ENCODE assay signal across 24 cellular contexts in genomic region chr11:69485337-69486041, GRCh38. TPM values are rescaled to one million over a fixed set of nuclear protein-coding genes. Genes with fewer than 3 reads are reported as not detected.
A peak's percentile ranks its signal among the peaks of the same experiment; 100 is the strongest.
DNase-seq lines count a peak whose midpoint lies in the region; ATAC-seq and TF ChIP-seq lines count a peak whose summit lies in the region.
"Had no signal": no experiment of that assay in that cellular context is flagged by ENCODE, and none has a peak within 500 bp of the region (broad histone marks: within the 10 kb centered on the region; RNA-seq: fewer than 3 reads in every experiment).

No MANE protein-coding gene starts in this region.

- peak overlapping the region; percentile 5 for H4K91ac ChIP-seq in neuronal stem cell (ENCODE audit: low read depth, low read length, poor library complexity)

- H3K36me3 ChIP-seq in right atrium auricular region: no peaks in the 10 kb centered on the region
- no peaks in the 10 kb centered on the region for H3K36me3 ChIP-seq in neuronal stem cell (replicated peaks in 1 of 2; ENCODE audit: control insufficient read depth in 2 of 2, insufficient read depth in 2 of 2, low read length in 2 of 2)
- H3K36me3 ChIP-seq: HAP-1 had no signal

- H3K23ac ChIP-seq in neuronal stem cell (ENCODE audit: low read depth, low read length, poor library complexity): no peak overlapping the region

- no peak overlapping the region for H3K4me3 ChIP-seq in right atrium auricular region
- no peak overlapping the region for H3K4me3 ChIP-seq in neuronal stem cell (ENCODE audit: low read length in 2 of 2)
- H3K4me3 ChIP-seq: HAP-1, K562 had no signal

- H3K4me2 ChIP-seq in neuronal stem cell (ENCODE audit: insufficient read depth, low read length, poor library complexity, severe bottlenecking): no peak overlapping the region

- H2AFZ ChIP-seq in neuronal stem cell (ENCODE audit: low read length): no peak overlapping the region

- no peak for TF ChIP-seq CTCF in right atrium auricular region (IDR thresholded peaks at IDR 0.05)

- H2AK5ac ChIP-seq in neuronal stem cell (ENCODE audit: low read depth, low read length): peak overlapping the region; percentile 90

- peaks cover 0 to 60% of the 10 kb centered on the region in 2 donors for H3K4me1 ChIP-seq in right atrium auricular region
- H3K4me1 ChIP-seq in neuronal stem cell (ENCODE audit: control insufficient read depth in 2 of 2, insufficient read depth in 1 of 2, low read depth in 1 of 2, low read length in 2 of 2): peaks cover 16 to 19% of the 10 kb centered on the region in 2 donors
- H3K4me1 ChIP-seq: HAP-1 had no signal

- H3K14ac ChIP-seq in neuronal stem cell (ENCODE audit: low read length): no peak overlapping the region

- no CpG with 5 or more reads among the region's 11 CpGs for WGBS in neuronal stem cell (ENCODE audit: extremely low coverage in 2 of 2, insufficient read length in 2 of 2, insufficient replicate concordance in 1 of 2), 2 donors

- H3K27me3 ChIP-seq in right atrium auricular region (no peaks in the 10 kb centered on the region), neuronal stem cell (ENCODE audit: control insufficient read depth in 3 of 3, insufficient read depth in 3 of 3, low read depth in 1 of 3, low read length in 3 of 3) (no peaks in the 10 kb centered on the region)

- H2BK120ac ChIP-seq in neuronal stem cell (ENCODE audit: low read depth, low read length): peak overlapping the region; percentile 4

- no peak overlapping the region for H2BK15ac ChIP-seq in neuronal stem cell (ENCODE audit: low read length)

- H3K9me3 ChIP-seq in right atrium auricular region (no peaks in the 10 kb centered on the region), neuronal stem cell (replicated peaks in 1 of 2; ENCODE audit: control insufficient read depth in 2 of 2, insufficient read depth in 1 of 2, low read depth in 1 of 2, low read length in 2 of 2) (no peaks in the 10 kb centered on the region)
- H3K9me3 ChIP-seq: HAP-1 had no signal

- H3K79me1 ChIP-seq in neuronal stem cell (ENCODE audit: low read depth, low read length): no peaks in the 10 kb centered on the region

- H3K27ac ChIP-seq in right atrium auricular region (no peak overlapping the region), neuronal stem cell (replicated peaks; ENCODE audit: low read length) (no peak overlapping the region)
- H3K27ac ChIP-seq: 22Rv1, HL-60 had no signal

- DNase-seq in Right ventricle myocardium inferior (ENCODE audit: missing footprints) (peak; percentile 57), right atrium auricular region (ENCODE audit: low spot score) (no peak), islet precursor cell (peak; percentile 88), neuronal stem cell (ENCODE audit: low spot score) (no peak), pons (ENCODE audit: low spot score) (no peak), NCI-H187 (lab: John Stamatoyannopoulos, UW) (no peak), NCI-H187 treated with DMSO at 0.1 percent for 48 hours (lab: John Stamatoyannopoulos, UW) (no peak), OCI-M2 (lab: John Stamatoyannopoulos, UW; ENCODE audit: unreplicated experiment) (no peak)
- DNase-seq: Calu3; CD4-positive, alpha-beta memory T cell; DMS53; MV-4-11; NCI-H1417 treated with DMSO at 0.1 percent for 48 hours; NCI-H2081; NCI-H510A treated with DMSO at 0.1 percent for 48 hours; NCI-H82; SHP77 had no signal

- peak overlapping the region; percentile 53 for H3K18ac ChIP-seq in neuronal stem cell (ENCODE audit: low read length)

- no peak overlapping the region for H4K8ac ChIP-seq in neuronal stem cell (ENCODE audit: low read depth, low read length)

- peak overlapping the region; percentile 2 for H2BK5ac ChIP-seq in neuronal stem cell (ENCODE audit: low read length)

- ATAC-seq in Right ventricle myocardium inferior: no peak
- ATAC-seq: K562, Panc1 had no signal

- H3K9ac ChIP-seq in neuronal stem cell (ENCODE audit: low read depth, low read length, poor library complexity): no peak overlapping the region

- intact Hi-C loops in Right ventricle myocardium inferior (cut with DNase I): no loop called here

- no peak overlapping the region for H3K4ac ChIP-seq in neuronal stem cell (ENCODE audit: low read length)

- H2BK12ac ChIP-seq in neuronal stem cell (ENCODE audit: low read length): peak overlapping the region; percentile 70

RNA-seq across cellular contexts. Expression of gene LINC01488, which starts 4.0 kb away (rescaled TPM):
- total RNA-seq in Right ventricle myocardium inferior: 0.08 TPM
- total RNA-seq in right atrium auricular region: not detected
- 0.06 TPM for polyA plus RNA-seq in neuronal stem cell (2013, experiment 1 of 2)
- 0.01 TPM for polyA plus RNA-seq in neuronal stem cell (2013, experiment 2 of 2)
- total RNA-seq: Calu3; CD4-positive, alpha-beta memory T cell; G401; K562 had no signal
- polyA plus RNA-seq: BJ; CD4-positive, alpha-beta memory T cell; K562 had no signal

Comparison
In these comparisons a context has a peak if more than half of its experiments do, and no peak if none do; other contexts are left out.
1. DNase-seq: peak in Right ventricle myocardium inferior (single experiment) and islet precursor cell (single experiment); none in right atrium auricular region (single experiment), neuronal stem cell (single experiment), pons (single experiment), NCI-H187 (0 of 2), NCI-H187 treated with DMSO at 0.1 percent for 48 hours (single experiment) and OCI-M2 (single experiment).